ENCODE assay signal across 9 cellular contexts in the genomic region with DNA sequence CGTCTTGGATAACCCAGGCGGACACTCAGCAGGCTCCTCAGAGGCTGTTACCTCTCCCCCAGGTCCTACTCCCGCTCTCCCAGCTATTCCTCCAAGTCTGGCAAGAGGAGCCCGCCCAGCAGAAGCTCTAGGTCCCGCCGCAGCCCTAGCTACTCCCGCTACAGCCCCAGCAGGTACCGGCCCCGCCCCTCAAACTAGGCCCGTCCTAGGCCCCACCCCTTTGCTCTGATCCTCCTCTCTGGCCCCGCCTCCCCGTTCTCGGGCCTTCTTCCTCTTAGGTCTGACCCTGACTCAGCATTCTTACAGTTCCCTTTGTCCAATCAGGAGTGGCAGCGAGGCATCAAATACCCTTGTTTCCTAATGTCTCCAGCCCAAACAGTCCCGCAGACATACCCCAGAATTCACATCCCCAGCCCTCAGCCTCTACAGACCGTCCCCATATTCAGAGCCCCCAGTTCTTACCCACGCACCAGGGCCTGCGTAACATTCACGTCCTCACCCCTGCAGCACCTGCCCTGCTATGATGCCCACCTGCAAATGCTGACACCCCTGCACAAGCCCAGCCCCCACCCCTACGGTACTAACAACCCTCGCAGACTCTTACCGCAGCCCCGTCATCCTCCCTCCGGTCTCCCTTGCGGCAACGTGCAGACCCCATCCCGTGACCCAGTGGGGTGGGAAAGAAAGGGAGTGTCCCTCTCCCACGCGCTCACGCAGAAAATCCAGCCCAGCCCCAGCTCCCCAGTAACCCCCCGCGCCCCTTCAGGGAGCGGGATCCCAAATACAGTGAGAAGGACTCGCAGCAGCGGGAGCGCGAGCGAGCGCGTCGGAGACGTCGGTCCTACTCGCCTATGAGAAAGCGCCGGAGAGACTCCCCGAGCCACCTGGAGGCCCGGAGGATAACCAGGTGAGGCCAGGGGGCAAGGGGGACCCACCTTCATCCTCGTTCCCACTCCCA. TPM values are rescaled to one million over a fixed set of nuclear protein-coding genes. Genes with fewer than 3 reads are reported as not detected.
DNase-seq lines count a peak whose midpoint lies in the region; ATAC-seq and TF ChIP-seq lines count a peak whose summit lies in the region.
"Had no signal": no experiment of that assay in that cellular context is flagged by ENCODE, and none has a peak within 500 bp of the region (broad histone marks: within the 10 kb centered on the region; RNA-seq: fewer than 3 reads in every experiment).

No MANE protein-coding gene starts in this region.

- H3K4me1 ChIP-seq in CD4-positive, alpha-beta memory T cell (ENCODE audit: insufficient read depth, low read length), result no peaks in the 10 kb centered on the region

- DNase-seq in SIG-M5 treated with dmso at 0.1 percent for 504 hours (lab: John Stamatoyannopoulos, UW; ENCODE audit: unreplicated experiment), result peak; percentile 8
- DNase-seq in SIG-M5 (lab: John Stamatoyannopoulos, UW), result no peak
- DNase-seq in choroid plexus epithelial cell (ENCODE audit: low read depth), result peak; percentile 50
- no peak for DNase-seq in left lobe of liver (ENCODE audit: low spot score)
- DNase-seq in substantia nigra (lab: John Stamatoyannopoulos, UW), result peak in 31 of 49 donors; percentile 2 to 53 (median 21)
- DNase-seq in NCI-H2196 treated with DMSO at 0.1 percent for 48 hours (lab: John Stamatoyannopoulos, UW; ENCODE audit: unreplicated experiment), result no peak
- DNase-seq in CD4-positive, alpha-beta memory T cell, result no peak
- DNase-seq in activated CD8-positive, alpha-beta memory T cell treated with anti-CD3 and anti-CD28 coated beads, Interleukin-2, amount 50 U/mL, for 4 hours, result no peak

- H3K27ac ChIP-seq in substantia nigra (ENCODE audit: low read depth, low read length, poor library complexity, severe bottlenecking), result no peak overlapping the region
- no peak overlapping the region for H3K27ac ChIP-seq in CD4-positive, alpha-beta memory T cell (ENCODE audit: low read depth, low read length)

- no peak overlapping the region for H3K27ac Mint-ChIP-seq in CD4-positive, alpha-beta memory T cell

- H3K9me3 Mint-ChIP-seq in CD4-positive, alpha-beta memory T cell, result peaks cover 0 to 16% (median 10%) of the 10 kb centered on the region in 8 donors

- peaks cover 0 to 8% of the 10 kb centered on the region in 2 donors for H3K27me3 Mint-ChIP-seq in CD4-positive, alpha-beta memory T cell

- POLR2A ChIA-PET in CD4-positive, alpha-beta memory T cell (lab: Charles Lee; ENCODE audit: partially characterized antibody), result no interaction called here

- no peaks in the 10 kb centered on the region for H3K36me3 ChIP-seq in CD4-positive, alpha-beta memory T cell (ENCODE audit: insufficient read depth, low read length)

- CTCF ChIA-PET in CD4-positive, alpha-beta memory T cell (lab: Charles Lee; ENCODE audit: partially characterized antibody), result no interaction called here

- H3K4me3 Mint-ChIP-seq in CD4-positive, alpha-beta memory T cell, result no peak overlapping the region

- H3K9me3 ChIP-seq in CD4-positive, alpha-beta memory T cell (ENCODE audit: control insufficient read depth in 1 of 2, low read length in 2 of 2), result no peaks in the 10 kb centered on the region

- no peak for TF ChIP-seq CTCF in choroid plexus epithelial cell (conservative IDR thresholded peaks at IDR 0.05; ENCODE audit: low read depth, low read length)

- H3K36me3 Mint-ChIP-seq in CD4-positive, alpha-beta memory T cell, result peaks cover 0 to 1% of the 10 kb centered on the region in 2 donors

- peak overlapping the region; percentile 11 for H3K4me3 ChIP-seq in choroid plexus epithelial cell (ENCODE audit: low read depth, low read length)
- H3K4me3 ChIP-seq in CD4-positive, alpha-beta memory T cell (ENCODE audit: low read length in 2 of 2), result no peak overlapping the region

- ATAC-seq in left lobe of liver, result peak; percentile 52
- ATAC-seq: Panc1 had no signal

- H3K27me3 ChIP-seq in CD4-positive, alpha-beta memory T cell (ENCODE audit: insufficient read depth, low read length), result no peaks in the 10 kb centered on the region

- H3K4me1 Mint-ChIP-seq in CD4-positive, alpha-beta memory T cell, result peaks cover 0 to 2% (median under 1%) of the 10 kb centered on the region in 4 donors

- intact Hi-C loops in CD4-positive, alpha-beta memory T cell (cut with micrococcal nuclease), result no loop called here

RNA-seq across cellular contexts. Expression of a gene that starts 25.0 kb away (rescaled TPM):
- total RNA-seq in left lobe of liver, result 0.96 TPM
- not detected for total RNA-seq in CD4-positive, alpha-beta memory T cell
- polyA plus RNA-seq in CD4-positive, alpha-beta memory T cell, result not detected

Comparison
In these comparisons a context has a peak if more than half of its experiments do, and no peak if none do; other contexts are left out.
1. DNase-seq: peak in SIG-M5 treated with dmso at 0.1 percent for 504 hours (single experiment), choroid plexus epithelial cell (single experiment) and substantia nigra (31 of 49); none in SIG-M5 (single experiment), left lobe of liver (single experiment), NCI-H2196 treated with DMSO at 0.1 percent for 48 hours (single experiment), CD4-positive, alpha-beta memory T cell (0 of 5) and activated CD8-positive, alpha-beta memory T cell treated with anti-CD3 and anti-CD28 coated beads, Interleukin-2, amount 50 U/mL, for 4 hours (single experiment).